In the genomic region with DNA sequence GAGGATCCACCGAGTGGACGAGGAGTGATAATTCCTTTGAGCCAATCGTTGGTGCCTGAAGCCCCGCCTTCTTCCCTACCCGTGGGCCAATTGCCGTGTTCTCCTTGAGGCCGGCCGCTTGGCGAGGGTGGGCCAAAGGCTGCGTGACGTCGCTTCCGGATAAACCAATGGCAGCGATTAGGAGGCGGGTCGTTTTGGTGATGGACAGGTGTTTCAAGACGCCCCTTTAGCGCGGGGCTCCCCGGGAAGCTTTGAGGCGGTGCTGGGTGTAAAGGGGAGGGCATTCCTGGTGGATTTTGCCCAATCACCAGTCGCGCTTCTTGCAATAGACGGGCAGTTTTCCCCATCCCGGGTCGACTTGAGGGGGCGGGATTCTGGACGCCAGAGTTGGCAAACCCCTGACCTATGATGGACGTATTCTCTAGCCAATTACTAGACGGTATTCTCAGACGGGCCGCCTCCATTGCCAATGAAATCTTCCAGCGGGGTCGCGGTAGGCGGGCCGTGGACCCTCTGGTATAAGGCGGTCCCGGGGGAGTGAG, we compare ENCODE assay signal across 8 cellular contexts. TPM values are rescaled to one million over a fixed set of nuclear protein-coding genes. Genes with fewer than 3 reads are reported as not detected.
DNase-seq lines count a peak whose midpoint lies in the region; ATAC-seq and TF ChIP-seq lines count a peak whose summit lies in the region.

No MANE protein-coding gene starts in this region.

- peak overlapping the region; percentile 87 to 90 for H3K4me3 Mint-ChIP-seq in stimulated activated naive CD8-positive, alpha-beta T cell treated with anti-CD3 and anti-CD28 coated beads, Interleukin-15, amount 100 ng/mL, for 72 hours

- TF ChIP-seq CTCF in MM.1S (IDR thresholded peaks at IDR 0.05; ENCODE audit: low read length) (no peak), foreskin fibroblast (IDR thresholded peaks at IDR 0.05; ENCODE audit: low read depth, low read length) (no peak), neural cell (IDR thresholded peaks at IDR 0.05; ENCODE audit: poor library complexity, severe bottlenecking) (no peak)

- H3K9me2 ChIP-seq in MM.1S (replicated peaks; ENCODE audit: insufficient read depth, low read length) (no peaks in the 10 kb centered on the region), neural cell (ENCODE audit: insufficient read depth, low read length) (no peaks in the 10 kb centered on the region)

- H3K27me3 Mint-ChIP-seq in stimulated activated naive CD8-positive, alpha-beta T cell treated with anti-CD3 and anti-CD28 coated beads, Interleukin-15, amount 100 ng/mL, for 72 hours: no peaks in the 10 kb centered on the region

- peaks cover 57% of the 10 kb centered on the region for H3F3A ChIP-seq in MM.1S (ENCODE audit: insufficient read depth, low read length)
- H3F3A ChIP-seq in neural cell (ENCODE audit: insufficient read depth, low read length, poor library complexity, severe bottlenecking): peaks cover 3% of the 10 kb centered on the region

- H3K9me3 Mint-ChIP-seq in stimulated activated naive CD8-positive, alpha-beta T cell treated with anti-CD3 and anti-CD28 coated beads, Interleukin-15, amount 100 ng/mL, for 72 hours: no peaks in the 10 kb centered on the region

- peaks cover 21% of the 10 kb centered on the region for H3K4me1 ChIP-seq in MM.1S (ENCODE audit: low read length)

- H3K4me1 Mint-ChIP-seq in stimulated activated naive CD8-positive, alpha-beta T cell treated with anti-CD3 and anti-CD28 coated beads, Interleukin-15, amount 100 ng/mL, for 72 hours: peaks cover 54% of the 10 kb centered on the region

- H4K20me1 ChIP-seq in MM.1S (ENCODE audit: insufficient read depth, low read length): peaks cover 9% of the 10 kb centered on the region; the same call in 1 of the 2 replicates
- H4K20me1 ChIP-seq in neural cell (ENCODE audit: insufficient read depth): no peaks in the 10 kb centered on the region

- peak; percentile 82 for ATAC-seq in stimulated activated naive CD8-positive, alpha-beta T cell treated with anti-CD3 and anti-CD28 coated beads, Interleukin-15, amount 100 ng/mL, for 72 hours

- peak overlapping the region; percentile 96 for H3K27ac ChIP-seq in MM.1S (ENCODE audit: low read length)
- H3K27ac ChIP-seq in neural cell (ENCODE audit: low read length): peak overlapping the region; percentile 97

- H2AFZ ChIP-seq in MM.1S (ENCODE audit: low read length) (peak overlapping the region; percentile 59), neural cell (ENCODE audit: low read depth, low read length) (peak overlapping the region; percentile 70)

- H3K4me2 ChIP-seq in MM.1S (ENCODE audit: low read depth, low read length) (peak overlapping the region; percentile 74; the same call in 1 of the 2 replicates), neural cell (ENCODE audit: low read length) (no peak overlapping the region)

- H3K36me3 ChIP-seq in MM.1S (replicated peaks; ENCODE audit: insufficient read depth, low read length) (peaks cover 1% of the 10 kb centered on the region; the same call in 1 of the 2 replicates), neural cell (ENCODE audit: insufficient read depth, low read length) (no peaks in the 10 kb centered on the region)

- H3K79me2 ChIP-seq in MM.1S (ENCODE audit: low read length) (peaks cover 46% of the 10 kb centered on the region), neural cell (replicated peaks; ENCODE audit: insufficient read depth, low read length) (peaks cover 35% of the 10 kb centered on the region)

- H3K9ac ChIP-seq in MM.1S (ENCODE audit: low read length) (peak overlapping the region; percentile 100), neural cell (ENCODE audit: low read length) (peak overlapping the region; percentile 98)

- peak; percentile 100 for DNase-seq in EH (ENCODE audit: low read depth)
- peak; percentile 100 for DNase-seq in HCEC 1CT
- DNase-seq in MM.1S: peak; percentile 99
- DNase-seq in SIG-M5 (lab: John Stamatoyannopoulos, UW): peak; percentile 95
- peak; percentile 97 for DNase-seq in activated gamma-delta T cell treated with anti-CD3 and anti-CD28 coated beads, Interleukin-2, amount 50 U/mL, for 16 hours (ENCODE audit: low read depth)
- DNase-seq in foreskin fibroblast: peak; percentile 100
- peak; percentile 99 to 100 for DNase-seq in stimulated activated naive CD8-positive, alpha-beta T cell treated with anti-CD3 and anti-CD28 coated beads, Interleukin-15, amount 100 ng/mL, for 72 hours

- H3K9me3 ChIP-seq in MM.1S (replicated peaks; ENCODE audit: insufficient read depth, low read length) (no peaks in the 10 kb centered on the region), neural cell (ENCODE audit: low read length) (no peaks in the 10 kb centered on the region)

- peak overlapping the region; percentile 100 for H3K27ac Mint-ChIP-seq in stimulated activated naive CD8-positive, alpha-beta T cell treated with anti-CD3 and anti-CD28 coated beads, Interleukin-15, amount 100 ng/mL, for 72 hours

- H3K4me3 ChIP-seq in MM.1S (ENCODE audit: low read length) (peak overlapping the region; percentile 99), foreskin fibroblast (ENCODE audit: low read depth in 1 of 2, low read length in 2 of 2) (peak overlapping the region; percentile 94 to 99), neural cell (ENCODE audit: low read length) (peak overlapping the region; percentile 100)

- TF ChIP-seq EP300 in neural cell (conservative IDR thresholded peaks at IDR 0.05; ENCODE audit: poor library complexity, severe bottlenecking): no peak

- no peak for TF ChIP-seq RAD21 in neural cell (conservative IDR thresholded peaks at IDR 0.05)

- H3K27me3 ChIP-seq in MM.1S (replicated peaks; ENCODE audit: insufficient read depth, low read length) (no peaks in the 10 kb centered on the region), neural cell (ENCODE audit: insufficient read depth, low read depth, low read length) (no peaks in the 10 kb centered on the region)

TF ChIP-seq in neural cell, 6 proteins besides CTCF, POLR2A, EP300 and RAD21:
- no peak for TF ChIP-seq POLR2AphosphoS5 (IDR thresholded peaks at IDR 0.05)
- no peak for TF ChIP-seq MXI1 (conservative IDR thresholded peaks at IDR 0.05; ENCODE audit: poor library complexity, severe bottlenecking)
- no peak for TF ChIP-seq TAF1 (IDR thresholded peaks at IDR 0.05; ENCODE audit: low read depth)
- no peak for TF ChIP-seq EZH2 (IDR thresholded peaks at IDR 0.05; ENCODE audit: borderline replicate concordance, insufficient read depth, low read length, poor library complexity, severe bottlenecking)
- TF ChIP-seq REST (IDR thresholded peaks at IDR 0.05; ENCODE audit: borderline replicate concordance): no peak

RNA-seq across cellular contexts. Expression of gene PRMT1, which starts 0.3 kb away (rescaled TPM):
- 610 and 682 TPM in 2 replicates for polyA plus RNA-seq in neural cell
- 347 and 408 TPM in 2 replicates for polyA minus RNA-seq in neural cell

RNA-seq across cellular contexts. Expression of gene BCL2L12, which starts 11.0 kb away (rescaled TPM):
- polyA plus RNA-seq in neural cell: 1.1 TPM in 1 of 2 replicates, not detected in the other
- not detected in 2 replicates for polyA minus RNA-seq in neural cell

RNA-seq across cellular contexts. Expression of gene IRF3, which starts 11.1 kb away (rescaled TPM):
- polyA plus RNA-seq in neural cell: 31.3 and 39.4 TPM in 2 replicates
- polyA minus RNA-seq in neural cell: 16.6 TPM in 2 replicates

RNA-seq across cellular contexts. Expression of gene ADM5, which starts 12.6 kb away (rescaled TPM):
- polyA plus RNA-seq in neural cell: 6.7 and 7.2 TPM in 2 replicates
- polyA minus RNA-seq in neural cell: 0.93 and 2.4 TPM in 2 replicates

RNA-seq across cellular contexts. Expression of gene CPT1C, which starts 14.2 kb away (rescaled TPM):
- 204 and 240 TPM in 2 replicates for polyA plus RNA-seq in neural cell
- 102 and 112 TPM in 2 replicates for polyA minus RNA-seq in neural cell

Comparison
In these comparisons a context has a peak if more than half of its experiments do, and no peak if none do; other contexts are left out.
1. Peak in every context shown above with its lines: DNase-seq, ATAC-seq, H3K4me3 ChIP-seq and H3K27ac ChIP-seq.